23 cellular contexts compared by ENCODE assay signal in genomic region chr17:18959845-18960240, GRCh38. TPM values are rescaled to one million over a fixed set of nuclear protein-coding genes. Genes with fewer than 3 reads are reported as not detected.
A peak's percentile ranks its signal among the peaks of the same experiment; 100 is the strongest.
DNase-seq lines count a peak whose midpoint lies in the region; ATAC-seq and TF ChIP-seq lines count a peak whose summit lies in the region.
"Had no signal": no experiment of that assay in that cellular context is flagged by ENCODE, and none has a peak within 500 bp of the region (broad histone marks: within the 10 kb centered on the region; RNA-seq: fewer than 3 reads in every experiment).

No MANE protein-coding gene starts in this region.

- no peaks in the 10 kb centered on the region for H3K9me3 Mint-ChIP-seq in T-helper 2 cell treated with Interferon-gamma antibody and Interleukin-4, amounts not matched to agents 5 μg/mL and 100 μg/mL, for 36 hours
- H3K9me3 Mint-ChIP-seq in activated T-helper 17 cell treated with anti-CD3 and anti-CD28 coated beads, Interleukin-2, amount 50 U/mL, for 72 hours = no peaks in the 10 kb centered on the region
- H3K9me3 Mint-ChIP-seq in neural progenitor cell = no peaks in the 10 kb centered on the region
- H3K9me3 Mint-ChIP-seq: CD8-positive, alpha-beta T cell; GM23338 had no signal

- ATAC-seq in activated T-helper 17 cell treated with anti-CD3 and anti-CD28 coated beads, Interleukin-2, amount 50 U/mL, for 72 hours (replicated peaks) = no peak
- ATAC-seq: CD8-positive, alpha-beta T cell had no signal

- no peaks in the 10 kb centered on the region for H3K27me3 Mint-ChIP-seq in T-helper 2 cell treated with Interferon-gamma antibody and Interleukin-4, amounts not matched to agents 5 μg/mL and 100 μg/mL, for 36 hours (ENCODE audit: low read depth)
- no peaks in the 10 kb centered on the region for H3K27me3 Mint-ChIP-seq in activated T-helper 17 cell treated with anti-CD3 and anti-CD28 coated beads, Interleukin-2, amount 50 U/mL, for 72 hours
- peaks cover 5% of the 10 kb centered on the region for H3K27me3 Mint-ChIP-seq in neural progenitor cell (ENCODE audit: insufficient read depth, low read depth)

- peaks cover 16% of the 10 kb centered on the region for H3K4me1 Mint-ChIP-seq in T-helper 2 cell treated with Interferon-gamma antibody and Interleukin-4, amounts not matched to agents 5 μg/mL and 100 μg/mL, for 36 hours (ENCODE audit: low read depth)
- H3K4me1 Mint-ChIP-seq in activated T-helper 17 cell treated with anti-CD3 and anti-CD28 coated beads, Interleukin-2, amount 50 U/mL, for 72 hours = peaks cover 20% of the 10 kb centered on the region
- peaks cover 20% of the 10 kb centered on the region for H3K4me1 Mint-ChIP-seq in neural progenitor cell

- no peak for DNase-seq in T-helper 2 cell treated with Interferon-gamma antibody and Interleukin-4, amounts not matched to agents 5 μg/mL and 100 μg/mL, for 36 hours (ENCODE audit: low spot score)
- no peak for DNase-seq in T-helper 2 cell
- DNase-seq in 8988T = peak; percentile 11
- no peak for DNase-seq in neural progenitor cell (ENCODE audit: low spot score)
- no peak for DNase-seq in NCI-H748 treated with DMSO at 0.1 percent for 48 hours (lab: John Stamatoyannopoulos, UW)
- DNase-seq in hippocampal formation (lab: John Stamatoyannopoulos, UW) = no peak
- no peak for DNase-seq in stimulated activated CD4-positive, alpha-beta T cell treated with anti-CD3 and anti-CD28 coated beads, Interleukin-15, amount 100 ng/mL, for 24 hours
- DNase-seq: CD8-positive, alpha-beta T cell; HCEC 1CT; IMR-90; NCI-H1092 treated with DMSO at 0.1 percent for 48 hours; NCI-H1436 treated with DMSO at 0.1 percent for 48 hours; NCI-H2029; NCI-H2227 treated with DMSO at 0.1 percent for 48 hours; NCI-H510A had no signal

- H3K36me3 Mint-ChIP-seq in T-helper 2 cell treated with Interferon-gamma antibody and Interleukin-4, amounts not matched to agents 5 μg/mL and 100 μg/mL, for 36 hours (ENCODE audit: low read depth) = no peaks in the 10 kb centered on the region
- no peaks in the 10 kb centered on the region for H3K36me3 Mint-ChIP-seq in activated T-helper 17 cell treated with anti-CD3 and anti-CD28 coated beads, Interleukin-2, amount 50 U/mL, for 72 hours (ENCODE audit: low read depth)
- H3K36me3 Mint-ChIP-seq in neural progenitor cell = no peaks in the 10 kb centered on the region
- H3K36me3 Mint-ChIP-seq: CD8-positive, alpha-beta T cell had no signal

- H4K20me1 ChIP-seq in neural progenitor cell (ENCODE audit: low read depth) = no peaks in the 10 kb centered on the region
- H4K20me1 ChIP-seq: BLaER1 treated with 17β-estradiol and CSF1 and Interleukin-3, amounts not matched to agents 10 nM and 100 nM had no signal

- no peak overlapping the region for H3K27ac ChIP-seq in neural progenitor cell
- H3K27ac ChIP-seq: 22Rv1; BLaER1 treated with 17β-estradiol and CSF1 and Interleukin-3, amounts not matched to agents 10 nM and 100 nM; KMS-11; Peyer's patch had no signal

- peak overlapping the region; percentile 60 for H3K27ac Mint-ChIP-seq in T-helper 2 cell treated with Interferon-gamma antibody and Interleukin-4, amounts not matched to agents 5 μg/mL and 100 μg/mL, for 36 hours
- H3K27ac Mint-ChIP-seq in activated T-helper 17 cell treated with anti-CD3 and anti-CD28 coated beads, Interleukin-2, amount 50 U/mL, for 72 hours = peak overlapping the region; percentile 43
- peak overlapping the region; percentile 69 for H3K27ac Mint-ChIP-seq in neural progenitor cell
- H3K27ac Mint-ChIP-seq: CD8-positive, alpha-beta T cell; GM23338 had no signal

- TF ChIP-seq CTCF in neural progenitor cell (IDR thresholded peaks at IDR 0.05) = no peak

- no peak overlapping the region for H3K9ac ChIP-seq in neural progenitor cell
- H3K9ac ChIP-seq: KMS-11 had no signal

- no peak overlapping the region for H3K4me3 ChIP-seq in neural progenitor cell
- H3K4me3 ChIP-seq: BLaER1 treated with 17β-estradiol and CSF1 and Interleukin-3, amounts not matched to agents 10 nM and 100 nM; GM23338; Peyer's patch had no signal

- peaks cover 3% of the 10 kb centered on the region for H3K4me1 ChIP-seq in neural progenitor cell
- H3K4me1 ChIP-seq: Peyer's patch had no signal

- no peaks in the 10 kb centered on the region for H3K36me3 ChIP-seq in neural progenitor cell
- H3K36me3 ChIP-seq: BLaER1 treated with 17β-estradiol and CSF1 and Interleukin-3, amounts not matched to agents 10 nM and 100 nM; Peyer's patch had no signal

- H3K27me3 ChIP-seq in neural progenitor cell = no peaks in the 10 kb centered on the region
- H3K27me3 ChIP-seq: BLaER1 treated with 17β-estradiol and CSF1 and Interleukin-3, amounts not matched to agents 10 nM and 100 nM; Peyer's patch had no signal

- H2AFZ ChIP-seq in neural progenitor cell (replicated peaks) = no peak overlapping the region
- H2AFZ ChIP-seq: GM23338 had no signal

- H3F3A ChIP-seq in neural progenitor cell (ENCODE audit: low read depth) = no peaks in the 10 kb centered on the region

- no peaks in the 10 kb centered on the region for H3K9me3 ChIP-seq in neural progenitor cell (ENCODE audit: low read depth)
- H3K9me3 ChIP-seq: BLaER1 treated with 17β-estradiol and CSF1 and Interleukin-3, amounts not matched to agents 10 nM and 100 nM; Peyer's patch had no signal

- no peak overlapping the region for H3K4me3 Mint-ChIP-seq in T-helper 2 cell treated with Interferon-gamma antibody and Interleukin-4, amounts not matched to agents 5 μg/mL and 100 μg/mL, for 36 hours
- no peak overlapping the region for H3K4me3 Mint-ChIP-seq in activated T-helper 17 cell treated with anti-CD3 and anti-CD28 coated beads, Interleukin-2, amount 50 U/mL, for 72 hours
- peak overlapping the region; percentile 31 for H3K4me3 Mint-ChIP-seq in neural progenitor cell
- H3K4me3 Mint-ChIP-seq: CD8-positive, alpha-beta T cell; GM23338 had no signal

- no peak overlapping the region for H3K4me2 ChIP-seq in neural progenitor cell
- H3K4me2 ChIP-seq: BLaER1 treated with 17β-estradiol and CSF1 and Interleukin-3, amounts not matched to agents 10 nM and 100 nM; GM23338; KMS-11 had no signal

- no peaks in the 10 kb centered on the region for H3K79me2 ChIP-seq in neural progenitor cell (ENCODE audit: low read depth)

RNA-seq across cellular contexts. Expression of gene SLC5A10, which starts 7.9 kb away (rescaled TPM):
- not detected for total RNA-seq in activated T-helper 17 cell treated with anti-CD3 and anti-CD28 coated beads, Interleukin-2, amount 50 U/mL, for 72 hours
- not detected in 2 replicates for total RNA-seq in neural progenitor cell (ENCODE audit: low replicate concordance)
- total RNA-seq: CD8-positive, alpha-beta T cell; G401; HT1080; IMR-90; Peyer's patch had no signal

RNA-seq across cellular contexts. Expression of gene FAM83G, which starts 44.7 kb away (rescaled TPM):
- 10 to 100 TPM; 15.9 to 22.6 TPM for total RNA-seq in activated T-helper 17 cell treated with anti-CD3 and anti-CD28 coated beads, Interleukin-2, amount 50 U/mL, for 72 hours
- total RNA-seq in neural progenitor cell (ENCODE audit: low replicate concordance) = 9.9 and 24.3 TPM in 2 replicates
